Comparison of ENCODE assay signal across 12 cellular contexts in genomic region chr12:111453071-111453989, GRCh38. TPM values are rescaled to one million over a fixed set of nuclear protein-coding genes. Genes with fewer than 3 reads are reported as not detected.
A peak's percentile ranks its signal among the peaks of the same experiment; 100 is the strongest.
DNase-seq lines count a peak whose midpoint lies in the region; ATAC-seq, FAIRE-seq and TF ChIP-seq lines count a peak whose summit lies in the region.
"Had no signal": no experiment of that assay in that cellular context is flagged by ENCODE, and none has a peak within 500 bp of the region (broad histone marks: within the 10 kb centered on the region; RNA-seq: fewer than 3 reads in every experiment).

No MANE protein-coding gene starts in this region.

- peak overlapping the region; percentile 63 for H3K27ac ChIP-seq in caudate nucleus (ENCODE audit: low read depth, low read length)
- H3K27ac ChIP-seq: parathyroid adenoma had no signal

- DNase-seq in Ammon's horn (ENCODE audit: low spot score), result peak; percentile 70
- DNase-seq in GM12892 (ENCODE audit: insufficient read length), result no peak
- peak in 13 of 61 donors; percentile 12 to 53 (median 30) for DNase-seq in caudate nucleus (lab: John Stamatoyannopoulos, UW)
- peak; percentile 33 for DNase-seq in midbrain (lab: John Stamatoyannopoulos, UW)
- no peak for DNase-seq in glomerular visceral epithelial cell (ENCODE audit: extremely low spot score)
- no peak for DNase-seq in effector CD8-positive, alpha-beta T cell (lab: John Stamatoyannopoulos, UW)
- DNase-seq: effector CD4-positive, alpha-beta T cell; Karpas-422; NCI-H2081 had no signal

- no peak for ATAC-seq in GM18868 (IDR thresholded peaks at IDR 0.05; ENCODE audit: unreplicated experiment)
- ATAC-seq in HG03520 (IDR thresholded peaks at IDR 0.05; ENCODE audit: unreplicated experiment), result no peak

- no peak for FAIRE-seq in GM12892 (lab: Jason Lieb, UNC)

- 0 out of 2 replicates have a peak, but pooled peaks have one; percentile 12 for TF ChIP-seq POLR2A in GM12892 (IDR thresholded peaks at IDR 0.05; ENCODE audit: low read depth, low read length)

RNA-seq across cellular contexts. Expression of gene SH2B3, which starts 47.6 kb away (rescaled TPM):
- 15.8 TPM for polyA plus RNA-seq in GM12892 (2012; ENCODE audit: missing spikeins)

Comparison
In these comparisons a context has a peak if more than half of its experiments do, and no peak if none do; other contexts are left out.
1. DNase-seq: peak in Ammon's horn (single experiment) and midbrain (single experiment); none in GM12892 (single experiment), glomerular visceral epithelial cell (single experiment) and effector CD8-positive, alpha-beta T cell (single experiment).